19 cellular contexts compared by ENCODE assay signal in the genomic region with DNA sequence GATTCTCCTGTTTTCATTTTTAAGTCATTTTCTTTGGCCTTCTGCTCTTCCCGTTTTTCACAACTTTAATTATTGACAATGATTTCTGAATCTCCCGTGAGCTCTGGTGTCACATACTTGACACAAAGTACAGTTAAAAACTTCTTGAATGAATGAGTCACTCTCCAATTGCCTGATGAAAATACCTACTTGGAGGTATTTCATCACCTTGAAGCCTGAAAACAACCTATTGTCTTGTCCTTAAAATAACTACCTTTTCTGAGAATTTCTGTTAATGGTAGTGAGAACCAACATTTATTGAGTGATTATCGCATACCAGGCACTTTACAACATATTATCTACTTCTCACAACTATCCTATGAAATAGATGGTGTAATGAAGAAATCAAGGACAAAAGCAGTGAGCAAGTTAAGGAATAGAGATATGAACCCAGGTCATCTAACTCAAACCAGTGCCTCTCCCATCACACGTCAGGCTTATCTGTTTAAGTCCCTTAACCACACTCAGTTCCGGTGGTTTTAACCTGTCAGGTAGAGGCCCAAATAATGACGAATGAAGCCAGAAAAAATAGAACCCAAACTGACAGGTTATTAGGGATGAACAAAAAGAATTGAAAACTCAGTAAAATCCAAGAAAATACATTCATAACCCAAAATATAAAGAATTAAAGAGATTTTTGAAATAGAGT. TPM values are rescaled to one million over a fixed set of nuclear protein-coding genes. Genes with fewer than 3 reads are reported as not detected.
DNase-seq lines count a peak whose midpoint lies in the region; ATAC-seq lines count a peak whose summit lies in the region.
"Had no signal": no experiment of that assay in that cellular context is flagged by ENCODE, and none has a peak within 500 bp of the region (broad histone marks: within the 10 kb centered on the region; RNA-seq: fewer than 3 reads in every experiment).

No MANE protein-coding gene starts in this region.

- POLR2A ChIA-PET in activated naive CD8-positive, alpha-beta T cell treated with anti-CD3 and anti-CD28 coated beads, Interleukin-2, amount 10 ng/mL, durations not matched to agents 7 days and 5 days (lab: Charles Lee), result no interaction called here

- intact Hi-C loops in activated T-helper 1 cell treated with anti-CD3 and anti-CD28 coated beads, Interleukin-12 subunit alpha, Interleukin-12 subunit beta, Interleukin-2, Interleukin-4 antibody, amounts not matched to agents 30 ng/mL and 10 ng/mL and 1 ng/mL, durations not matched to agents 14 hours and 24 hours and 36 hours (cut with micrococcal nuclease), result no loop called here

- H3K9me3 Mint-ChIP-seq in activated naive CD8-positive, alpha-beta T cell treated with anti-CD3 and anti-CD28 coated beads, Interleukin-2, amount 10 ng/mL, durations not matched to agents 7 days and 5 days, result no peaks in the 10 kb centered on the region
- H3K9me3 Mint-ChIP-seq in activated naive CD8-positive, alpha-beta T cell treated with anti-CD3 and anti-CD28 coated beads for 36 hours, result no peaks in the 10 kb centered on the region
- no peaks in the 10 kb centered on the region for H3K9me3 Mint-ChIP-seq in activated T-helper 1 cell treated with anti-CD3 and anti-CD28 coated beads, Interleukin-12 subunit alpha, Interleukin-12 subunit beta, Interleukin-2, Interleukin-4 antibody, amounts not matched to agents 30 ng/mL and 10 ng/mL and 1 ng/mL, durations not matched to agents 14 hours and 24 hours and 36 hours
- H3K9me3 Mint-ChIP-seq: activated B cell treated with CpG ODN at 0.5 μM for 24 hours, IgD-negative memory B cell, natural killer cell had no signal

- DNase-seq in activated naive CD8-positive, alpha-beta T cell treated with anti-CD3 and anti-CD28 coated beads, Interleukin-2, amount 10 ng/mL, durations not matched to agents 7 days and 5 days, result no peak
- no peak for DNase-seq in activated naive CD8-positive, alpha-beta T cell treated with anti-CD3 and anti-CD28 coated beads for 36 hours
- DNase-seq in NCI-H226 (peak; percentile 7), renal cortical epithelial cell (ENCODE audit: low read depth) (peak; percentile 80)
- no peak for DNase-seq in activated T-cell treated with anti-CD3 and anti-CD28 coated beads, Interleukin-2, amount 50 U/mL, for 1 hour
- DNase-seq in activated T-helper 1 cell treated with anti-CD3 and anti-CD28 coated beads, Interleukin-12 subunit alpha, Interleukin-12 subunit beta, Interleukin-2, Interleukin-4 antibody, amounts not matched to agents 30 ng/mL and 10 ng/mL and 1 ng/mL, durations not matched to agents 14 hours and 24 hours and 36 hours (ENCODE audit: low spot score), result no peak
- DNase-seq: activated B cell treated with CpG ODN at 0.5 μM for 24 hours; activated effector memory CD4-positive, alpha-beta T cell treated with anti-CD3 and anti-CD28 coated beads, Interleukin-2, amount 50 U/mL, for 16 hours; anterior cingulate cortex; effector memory CD4-positive, alpha-beta T cell; kidney; natural killer cell; NCI-H2081; NCI-H526; posterior cingulate gyrus; stimulated activated CD4-positive, alpha-beta T cell treated with anti-CD3 and anti-CD28 coated beads, Interleukin-2, amount 100 ng/mL, for 48 hours had no signal

- H3K27ac Mint-ChIP-seq in activated naive CD8-positive, alpha-beta T cell treated with anti-CD3 and anti-CD28 coated beads, Interleukin-2, amount 10 ng/mL, durations not matched to agents 7 days and 5 days, result no peak overlapping the region
- H3K27ac Mint-ChIP-seq in activated naive CD8-positive, alpha-beta T cell treated with anti-CD3 and anti-CD28 coated beads for 36 hours, result no peak overlapping the region
- no peak overlapping the region for H3K27ac Mint-ChIP-seq in activated T-helper 1 cell treated with anti-CD3 and anti-CD28 coated beads, Interleukin-12 subunit alpha, Interleukin-12 subunit beta, Interleukin-2, Interleukin-4 antibody, amounts not matched to agents 30 ng/mL and 10 ng/mL and 1 ng/mL, durations not matched to agents 14 hours and 24 hours and 36 hours
- H3K27ac Mint-ChIP-seq: activated B cell treated with CpG ODN at 0.5 μM for 24 hours, IgD-negative memory B cell, natural killer cell had no signal

- no peaks in the 10 kb centered on the region for H3K27me3 Mint-ChIP-seq in activated naive CD8-positive, alpha-beta T cell treated with anti-CD3 and anti-CD28 coated beads, Interleukin-2, amount 10 ng/mL, durations not matched to agents 7 days and 5 days
- no peaks in the 10 kb centered on the region for H3K27me3 Mint-ChIP-seq in activated naive CD8-positive, alpha-beta T cell treated with anti-CD3 and anti-CD28 coated beads for 36 hours
- no peaks in the 10 kb centered on the region for H3K27me3 Mint-ChIP-seq in activated T-helper 1 cell treated with anti-CD3 and anti-CD28 coated beads, Interleukin-12 subunit alpha, Interleukin-12 subunit beta, Interleukin-2, Interleukin-4 antibody, amounts not matched to agents 30 ng/mL and 10 ng/mL and 1 ng/mL, durations not matched to agents 14 hours and 24 hours and 36 hours (ENCODE audit: insufficient read depth)
- H3K27me3 Mint-ChIP-seq: activated B cell treated with CpG ODN at 0.5 μM for 24 hours, IgD-negative memory B cell had no signal

- peaks cover 7% of the 10 kb centered on the region for H3K4me1 Mint-ChIP-seq in activated naive CD8-positive, alpha-beta T cell treated with anti-CD3 and anti-CD28 coated beads, Interleukin-2, amount 10 ng/mL, durations not matched to agents 7 days and 5 days
- peaks cover 4% of the 10 kb centered on the region for H3K4me1 Mint-ChIP-seq in activated naive CD8-positive, alpha-beta T cell treated with anti-CD3 and anti-CD28 coated beads for 36 hours
- no peaks in the 10 kb centered on the region for H3K4me1 Mint-ChIP-seq in activated T-helper 1 cell treated with anti-CD3 and anti-CD28 coated beads, Interleukin-12 subunit alpha, Interleukin-12 subunit beta, Interleukin-2, Interleukin-4 antibody, amounts not matched to agents 30 ng/mL and 10 ng/mL and 1 ng/mL, durations not matched to agents 14 hours and 24 hours and 36 hours (ENCODE audit: low read depth)

- H3K4me3 Mint-ChIP-seq in activated naive CD8-positive, alpha-beta T cell treated with anti-CD3 and anti-CD28 coated beads, Interleukin-2, amount 10 ng/mL, durations not matched to agents 7 days and 5 days, result no peak overlapping the region
- H3K4me3 Mint-ChIP-seq in activated naive CD8-positive, alpha-beta T cell treated with anti-CD3 and anti-CD28 coated beads for 36 hours, result no peak overlapping the region
- H3K4me3 Mint-ChIP-seq in activated T-helper 1 cell treated with anti-CD3 and anti-CD28 coated beads, Interleukin-12 subunit alpha, Interleukin-12 subunit beta, Interleukin-2, Interleukin-4 antibody, amounts not matched to agents 30 ng/mL and 10 ng/mL and 1 ng/mL, durations not matched to agents 14 hours and 24 hours and 36 hours, result no peak overlapping the region
- H3K4me3 Mint-ChIP-seq: activated B cell treated with CpG ODN at 0.5 μM for 24 hours, IgD-negative memory B cell, natural killer cell had no signal

- ATAC-seq in activated naive CD8-positive, alpha-beta T cell treated with anti-CD3 and anti-CD28 coated beads, Interleukin-2, amount 10 ng/mL, durations not matched to agents 7 days and 5 days (ENCODE audit: low read depth), result peak; percentile 52
- ATAC-seq in HG02759 (IDR thresholded peaks at IDR 0.05; ENCODE audit: unreplicated experiment) (peak; percentile 67), HG03378 (IDR thresholded peaks at IDR 0.05; ENCODE audit: unreplicated experiment) (no peak)
- ATAC-seq: natural killer cell had no signal

- H3K36me3 Mint-ChIP-seq in activated naive CD8-positive, alpha-beta T cell treated with anti-CD3 and anti-CD28 coated beads, Interleukin-2, amount 10 ng/mL, durations not matched to agents 7 days and 5 days, result peaks cover 6% of the 10 kb centered on the region
- H3K36me3 Mint-ChIP-seq in activated naive CD8-positive, alpha-beta T cell treated with anti-CD3 and anti-CD28 coated beads for 36 hours, result peaks cover 2% of the 10 kb centered on the region
- H3K36me3 Mint-ChIP-seq in activated T-helper 1 cell treated with anti-CD3 and anti-CD28 coated beads, Interleukin-12 subunit alpha, Interleukin-12 subunit beta, Interleukin-2, Interleukin-4 antibody, amounts not matched to agents 30 ng/mL and 10 ng/mL and 1 ng/mL, durations not matched to agents 14 hours and 24 hours and 36 hours (ENCODE audit: low read depth), result peaks cover 15% of the 10 kb centered on the region

RNA-seq across cellular contexts. Expression of gene BET1, which starts 11.6 kb away (rescaled TPM):
- total RNA-seq in activated naive CD8-positive, alpha-beta T cell treated with anti-CD3 and anti-CD28 coated beads, Interleukin-2, amount 10 ng/mL, durations not matched to agents 7 days and 5 days, result 10 to 100 TPM; 21.0 to 22.0 TPM
- 10 to 100 TPM; 16.9 to 19.7 TPM for total RNA-seq in activated naive CD8-positive, alpha-beta T cell treated with anti-CD3 and anti-CD28 coated beads for 36 hours
- 55.0 and 63.0 TPM in 2 replicates for total RNA-seq in renal cortical epithelial cell
- 21.4 and 21.6 TPM in 2 replicates for total RNA-seq in activated T-helper 1 cell treated with anti-CD3 and anti-CD28 coated beads, Interleukin-12 subunit alpha, Interleukin-12 subunit beta, Interleukin-2, Interleukin-4 antibody, amounts not matched to agents 30 ng/mL and 10 ng/mL and 1 ng/mL, durations not matched to agents 14 hours and 24 hours and 36 hours

Comparison
In these comparisons a context has a peak if more than half of its experiments do, and no peak if none do; other contexts are left out.
1. DNase-seq: peak in NCI-H226 (single experiment) and renal cortical epithelial cell (single experiment); none in activated naive CD8-positive, alpha-beta T cell treated with anti-CD3 and anti-CD28 coated beads, Interleukin-2, amount 10 ng/mL, durations not matched to agents 7 days and 5 days (single experiment), activated naive CD8-positive, alpha-beta T cell treated with anti-CD3 and anti-CD28 coated beads for 36 hours (single experiment), activated T-cell treated with anti-CD3 and anti-CD28 coated beads, Interleukin-2, amount 50 U/mL, for 1 hour (single experiment) and activated T-helper 1 cell treated with anti-CD3 and anti-CD28 coated beads, Interleukin-12 subunit alpha, Interleukin-12 subunit beta, Interleukin-2, Interleukin-4 antibody, amounts not matched to agents 30 ng/mL and 10 ng/mL and 1 ng/mL, durations not matched to agents 14 hours and 24 hours and 36 hours (single experiment).